Comparison of ENCODE assay signal across 13 cellular contexts in the genomic region with DNA sequence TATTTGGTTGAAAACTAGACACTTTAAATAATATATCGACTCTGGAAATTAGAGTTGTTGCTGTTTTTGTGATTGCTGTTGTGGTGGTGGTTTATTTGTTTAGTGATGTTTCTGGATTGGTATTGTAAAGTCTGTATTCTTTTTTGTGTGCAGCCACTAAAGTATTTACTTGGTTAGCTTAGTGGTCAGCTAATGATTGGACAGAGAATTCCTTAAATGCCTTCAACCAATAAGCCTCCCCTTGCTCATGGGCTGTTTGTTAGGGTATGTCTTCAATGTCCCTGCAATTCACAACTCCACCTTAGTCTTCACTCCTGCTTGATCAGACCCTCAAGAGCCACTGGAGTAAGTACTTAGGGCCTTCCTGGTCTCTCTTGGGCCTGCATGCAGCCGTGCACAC.
"Had no signal": no experiment of that assay in that cellular context is flagged by ENCODE, and none has a peak within 500 bp of the region (broad histone marks: within the 10 kb centered on the region; RNA-seq: fewer than 3 reads in every experiment).

No MANE protein-coding gene starts in this region.

- ATAC-seq: activated CD8-positive, alpha-beta T cell treated with anti-CD3 and anti-CD28 coated beads, Interleukin-2, amount 10 ng/mL, durations not matched to agents 7 days and 5 days; left cardiac atrium; mucosa of descending colon; natural killer cell; sciatic nerve; stimulated activated naive B cell treated with anti-CD40 and anti-IgM and Interleukin-4, amounts not matched to agents 10 μg/mL and 1 μg/mL and 100 μg/mL, for 72 hours; WTC11 had no signal

- DNase-seq: activated CD4-positive, alpha-beta T cell treated with anti-CD3 and anti-CD28 coated beads for 48 hours; activated CD8-positive, alpha-beta T cell treated with anti-CD3 and anti-CD28 coated beads, Interleukin-2, amount 10 ng/mL, durations not matched to agents 7 days and 5 days; activated naive CD4-positive, alpha-beta T cell treated with Interleukin-2 at 50 U/mL for 16 hours; hippocampal formation; left cardiac atrium; mucosa of descending colon; natural killer cell; stimulated activated CD4-positive, alpha-beta T cell treated with anti-CD3 and anti-CD28 coated beads, Interleukin-2, amount 100 ng/mL, for 24 hours; stimulated activated naive B cell treated with anti-CD40 and anti-IgM and Interleukin-4, amounts not matched to agents 10 μg/mL and 1 μg/mL and 100 μg/mL, for 72 hours; substantia nigra; trophoblast cell had no signal

- H3K4me3 ChIP-seq: mucosa of descending colon had no signal
